8 cellular contexts compared by ENCODE assay signal in the genomic region with DNA sequence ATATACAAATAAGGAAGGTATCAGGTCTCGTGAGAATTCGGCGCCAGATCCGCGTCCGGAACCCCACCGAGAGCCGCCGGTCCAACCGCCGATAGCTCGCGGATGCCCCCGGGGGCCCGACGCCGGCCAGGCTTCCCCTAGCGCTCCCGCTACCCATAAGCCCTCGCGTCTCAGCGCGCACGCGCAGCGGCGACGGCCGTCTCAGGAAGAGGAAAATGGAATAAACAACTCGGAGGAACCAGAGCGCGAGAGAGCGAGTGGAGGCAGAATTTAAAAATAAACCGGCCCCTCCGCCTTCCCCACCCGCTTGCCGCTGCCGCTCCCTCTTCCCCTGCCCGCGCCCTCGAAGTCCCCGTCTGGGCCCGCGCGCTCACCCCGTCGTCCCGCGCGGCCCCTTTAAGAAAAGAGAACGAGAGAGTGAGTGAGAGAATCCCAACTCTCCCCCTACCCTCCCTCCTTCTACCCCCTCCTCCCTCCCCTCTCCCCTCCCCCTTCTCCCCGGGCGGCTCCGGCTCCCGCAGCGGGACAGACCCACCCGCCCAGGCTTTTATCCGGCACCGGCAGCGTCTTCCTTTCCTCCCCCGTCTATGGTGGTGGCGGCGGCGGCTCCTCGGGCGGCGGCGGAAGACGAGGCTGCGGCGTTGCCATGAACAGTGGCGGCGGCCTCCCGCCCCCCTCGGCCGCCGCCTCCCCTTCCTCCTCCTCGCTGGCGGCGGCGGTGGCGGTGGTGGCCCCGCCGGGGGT. TPM values are rescaled to one million over a fixed set of nuclear protein-coding genes. Genes with fewer than 3 reads are reported as not detected.
DNase-seq lines count a peak whose midpoint lies in the region; ATAC-seq and TF ChIP-seq lines count a peak whose summit lies in the region.

A gene with protein sequence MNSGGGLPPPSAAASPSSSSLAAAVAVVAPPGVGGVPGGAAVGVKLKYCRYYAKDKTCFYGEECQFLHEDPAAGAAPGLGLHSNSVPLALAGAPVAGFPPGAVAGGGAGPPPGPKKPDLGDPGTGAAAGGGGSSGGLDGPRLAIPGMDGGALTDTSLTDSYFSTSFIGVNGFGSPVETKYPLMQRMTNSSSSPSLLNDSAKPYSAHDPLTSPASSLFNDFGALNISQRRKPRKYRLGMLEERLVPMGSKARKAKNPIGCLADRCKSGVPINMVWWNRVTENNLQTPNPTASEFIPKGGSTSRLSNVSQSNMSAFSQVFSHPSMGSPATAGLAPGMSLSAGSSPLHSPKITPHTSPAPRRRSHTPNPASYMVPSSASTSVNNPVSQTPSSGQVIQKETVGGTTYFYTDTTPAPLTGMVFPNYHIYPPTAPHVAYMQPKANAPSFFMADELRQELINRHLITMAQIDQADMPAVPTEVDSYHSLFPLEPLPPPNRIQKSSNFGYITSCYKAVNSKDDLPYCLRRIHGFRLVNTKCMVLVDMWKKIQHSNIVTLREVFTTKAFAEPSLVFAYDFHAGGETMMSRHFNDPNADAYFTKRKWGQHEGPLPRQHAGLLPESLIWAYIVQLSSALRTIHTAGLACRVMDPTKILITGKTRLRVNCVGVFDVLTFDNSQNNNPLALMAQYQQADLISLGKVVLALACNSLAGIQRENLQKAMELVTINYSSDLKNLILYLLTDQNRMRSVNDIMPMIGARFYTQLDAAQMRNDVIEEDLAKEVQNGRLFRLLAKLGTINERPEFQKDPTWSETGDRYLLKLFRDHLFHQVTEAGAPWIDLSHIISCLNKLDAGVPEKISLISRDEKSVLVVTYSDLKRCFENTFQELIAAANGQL (plus strand): TSS at position 534 of the 744 bp plus-strand sequence. CDS start 113 bp downstream, at position 647.

- intact Hi-C loops in cardiac septum (cut with DNase I) = no loop called here
- intact Hi-C loops in posterior cingulate gyrus (cut with DNase I) = no loop called here

- peak within 1 kb of the TSS; percentile 100 for H3K4me3 ChIP-seq in adipocyte (ENCODE audit: low read length)

- H3K9ac ChIP-seq in adipocyte (ENCODE audit: low read length) = peak within 1 kb of the TSS; percentile 96

- peak; percentile 54 for ATAC-seq in HG02571 (IDR thresholded peaks at IDR 0.05; ENCODE audit: unreplicated experiment)

- H3K4me1 ChIP-seq in adipocyte (ENCODE audit: control insufficient read depth, insufficient read depth, low read length) = peaks cover 27% of the 10 kb centered on the region

- H3K9me3 ChIP-seq in adipocyte (ENCODE audit: control insufficient read depth, low read length) = no peaks in the 10 kb centered on the region

- peaks cover 34% of the 10 kb centered on the region for H3K4me1 Mint-ChIP-seq in type B pancreatic cell (ENCODE audit: unreplicated experiment)

- H3K36me3 ChIP-seq in adipocyte (ENCODE audit: control insufficient read depth, insufficient read depth, low read length, severe bottlenecking) = no peaks in the 10 kb centered on the region

- peak; percentile 88 for DNase-seq in GM10266 (ENCODE audit: extremely low spot score)
- DNase-seq in NCI-H1092 treated with DMSO at 0.1 percent for 48 hours (lab: John Stamatoyannopoulos, UW) = peak; percentile 87
- DNase-seq in T follicular helper cell (ENCODE audit: low read depth) = peak; percentile 89
- DNase-seq in adipocyte (ENCODE audit: low read depth) = peak; percentile 97
- DNase-seq in cardiac septum (ENCODE audit: low spot score) = peak; percentile 97
- peak; percentile 86 to 98 (median 92) for DNase-seq in posterior cingulate gyrus
- DNase-seq in type B pancreatic cell (ENCODE audit: extremely low spot score, unreplicated experiment) = peak; percentile 94

- H3K4me3 Mint-ChIP-seq in type B pancreatic cell = peak within 1 kb of the TSS; percentile 98

- TF ChIP-seq CTCF in GM10266 (IDR thresholded peaks at IDR 0.05; ENCODE audit: control insufficient read depth, insufficient read depth, low read depth, missing control alignments) = peak; percentile 22
- TF ChIP-seq CTCF in type B pancreatic cell (conservative IDR thresholded peaks at IDR 0.05) = no peak

- H3K9me3 Mint-ChIP-seq in type B pancreatic cell = no peaks in the 10 kb centered on the region

- H3K27me3 ChIP-seq in adipocyte (replicated peaks; ENCODE audit: control insufficient read depth, insufficient read depth, low read length) = no peaks in the 10 kb centered on the region

- H3K27ac Mint-ChIP-seq in type B pancreatic cell = peak within 1 kb of the TSS; percentile 97

- no peaks in the 10 kb centered on the region for H3K36me3 Mint-ChIP-seq in type B pancreatic cell

- no peaks in the 10 kb centered on the region for H3K27me3 Mint-ChIP-seq in type B pancreatic cell

RNA-seq across cellular contexts. Expression of the gene that starts here (rescaled TPM):
- 12.7 TPM for total RNA-seq in cardiac septum
- total RNA-seq in type B pancreatic cell (ENCODE audit: low replicate concordance) = 32.8 and 37.4 TPM in 2 replicates

Comparison
In these comparisons a context has a peak if more than half of its experiments do, and no peak if none do; other contexts are left out.
1. Peak in every context shown above with its lines: DNase-seq, ATAC-seq and H3K4me3 ChIP-seq.